2 cellular contexts compared by ENCODE assay signal in the genomic region with DNA sequence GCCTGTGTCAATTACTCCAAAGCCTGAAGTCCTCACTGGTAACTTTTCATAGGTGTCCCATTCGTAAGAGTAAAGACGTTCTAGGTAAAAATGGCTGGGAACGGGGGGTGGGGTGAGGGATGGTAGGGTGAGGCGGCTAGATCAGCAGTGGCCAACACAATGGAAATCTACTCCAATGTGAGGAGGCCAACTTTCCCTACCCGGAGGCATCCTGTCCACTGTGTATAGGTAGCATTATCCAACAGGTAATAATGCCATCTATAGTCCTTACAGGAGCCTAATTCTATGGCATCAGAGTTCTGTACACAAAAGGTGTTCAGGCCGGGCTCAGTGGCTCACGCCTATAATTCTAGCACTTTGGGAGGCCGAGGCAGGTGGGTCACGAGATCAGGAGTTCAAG.
TF ChIP-seq lines count a peak whose summit lies in the region.

No MANE protein-coding gene starts in this region.

TF ChIP-seq in HepG2, 621 proteins besides CTCF, POLR2A, EP300 and RAD21:
- TF ChIP-seq ZNF232 (CRISPR knock-in tag; IDR thresholded peaks at IDR 0.05; ENCODE audit: borderline replicate concordance) (no peak), MYNN (CRISPR knock-in tag; IDR thresholded peaks at IDR 0.05; ENCODE audit: low read depth) (no peak), FOXK1 (CRISPR knock-in tag; IDR thresholded peaks at IDR 0.05; ENCODE audit: borderline replicate concordance, low read depth) (no peak), EZH2 (conservative IDR thresholded peaks at IDR 0.05; ENCODE audit: low read depth, low read length) (no peak), NR1H2 (CRISPR knock-in tag; IDR thresholded peaks at IDR 0.05; ENCODE audit: borderline replicate concordance, low read depth) (no peak), ZNF263 (CRISPR knock-in tag; IDR thresholded peaks at IDR 0.05) (no peak), BCL6 (CRISPR knock-in tag; IDR thresholded peaks at IDR 0.05) (no peak), CHD2 (IDR thresholded peaks at IDR 0.05; ENCODE audit: low read depth, low read length) (no peak), ZFP82 (CRISPR knock-in tag; IDR thresholded peaks at IDR 0.05; ENCODE audit: borderline replicate concordance) (no peak), SCMH1 (CRISPR knock-in tag; IDR thresholded peaks at IDR 0.05; ENCODE audit: borderline replicate concordance) (no peak)
- TF ChIP-seq, protein P1, sequence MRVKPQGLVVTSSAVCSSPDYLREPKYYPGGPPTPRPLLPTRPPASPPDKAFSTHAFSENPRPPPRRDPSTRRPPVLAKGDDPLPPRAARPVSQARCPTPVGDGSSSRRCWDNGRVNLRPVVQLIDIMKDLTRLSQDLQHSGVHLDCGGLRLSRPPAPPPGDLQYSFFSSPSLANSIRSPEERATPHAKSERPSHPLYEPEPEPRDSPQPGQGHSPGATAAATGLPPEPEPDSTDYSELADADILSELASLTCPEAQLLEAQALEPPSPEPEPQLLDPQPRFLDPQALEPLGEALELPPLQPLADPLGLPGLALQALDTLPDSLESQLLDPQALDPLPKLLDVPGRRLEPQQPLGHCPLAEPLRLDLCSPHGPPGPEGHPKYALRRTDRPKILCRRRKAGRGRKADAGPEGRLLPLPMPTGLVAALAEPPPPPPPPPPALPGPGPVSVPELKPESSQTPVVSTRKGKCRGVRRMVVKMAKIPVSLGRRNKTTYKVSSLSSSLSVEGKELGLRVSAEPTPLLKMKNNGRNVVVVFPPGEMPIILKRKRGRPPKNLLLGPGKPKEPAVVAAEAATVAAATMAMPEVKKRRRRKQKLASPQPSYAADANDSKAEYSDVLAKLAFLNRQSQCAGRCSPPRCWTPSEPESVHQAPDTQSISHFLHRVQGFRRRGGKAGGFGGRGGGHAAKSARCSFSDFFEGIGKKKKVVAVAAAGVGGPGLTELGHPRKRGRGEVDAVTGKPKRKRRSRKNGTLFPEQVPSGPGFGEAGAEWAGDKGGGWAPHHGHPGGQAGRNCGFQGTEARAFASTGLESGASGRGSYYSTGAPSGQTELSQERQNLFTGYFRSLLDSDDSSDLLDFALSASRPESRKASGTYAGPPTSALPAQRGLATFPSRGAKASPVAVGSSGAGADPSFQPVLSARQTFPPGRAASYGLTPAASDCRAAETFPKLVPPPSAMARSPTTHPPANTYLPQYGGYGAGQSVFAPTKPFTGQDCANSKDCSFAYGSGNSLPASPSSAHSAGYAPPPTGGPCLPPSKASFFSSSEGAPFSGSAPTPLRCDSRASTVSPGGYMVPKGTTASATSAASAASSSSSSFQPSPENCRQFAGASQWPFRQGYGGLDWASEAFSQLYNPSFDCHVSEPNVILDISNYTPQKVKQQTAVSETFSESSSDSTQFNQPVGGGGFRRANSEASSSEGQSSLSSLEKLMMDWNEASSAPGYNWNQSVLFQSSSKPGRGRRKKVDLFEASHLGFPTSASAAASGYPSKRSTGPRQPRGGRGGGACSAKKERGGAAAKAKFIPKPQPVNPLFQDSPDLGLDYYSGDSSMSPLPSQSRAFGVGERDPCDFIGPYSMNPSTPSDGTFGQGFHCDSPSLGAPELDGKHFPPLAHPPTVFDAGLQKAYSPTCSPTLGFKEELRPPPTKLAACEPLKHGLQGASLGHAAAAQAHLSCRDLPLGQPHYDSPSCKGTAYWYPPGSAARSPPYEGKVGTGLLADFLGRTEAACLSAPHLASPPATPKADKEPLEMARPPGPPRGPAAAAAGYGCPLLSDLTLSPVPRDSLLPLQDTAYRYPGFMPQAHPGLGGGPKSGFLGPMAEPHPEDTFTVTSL (CRISPR knock-in tag; IDR thresholded peaks at IDR 0.05; ENCODE audit: borderline replicate concordance), result no peak
- TF ChIP-seq, protein P2, sequence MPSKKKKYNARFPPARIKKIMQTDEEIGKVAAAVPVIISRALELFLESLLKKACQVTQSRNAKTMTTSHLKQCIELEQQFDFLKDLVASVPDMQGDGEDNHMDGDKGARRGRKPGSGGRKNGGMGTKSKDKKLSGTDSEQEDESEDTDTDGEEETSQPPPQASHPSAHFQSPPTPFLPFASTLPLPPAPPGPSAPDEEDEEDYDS (CRISPR knock-in tag; IDR thresholded peaks at IDR 0.05), result no peak
- TF ChIP-seq, protein P3, sequence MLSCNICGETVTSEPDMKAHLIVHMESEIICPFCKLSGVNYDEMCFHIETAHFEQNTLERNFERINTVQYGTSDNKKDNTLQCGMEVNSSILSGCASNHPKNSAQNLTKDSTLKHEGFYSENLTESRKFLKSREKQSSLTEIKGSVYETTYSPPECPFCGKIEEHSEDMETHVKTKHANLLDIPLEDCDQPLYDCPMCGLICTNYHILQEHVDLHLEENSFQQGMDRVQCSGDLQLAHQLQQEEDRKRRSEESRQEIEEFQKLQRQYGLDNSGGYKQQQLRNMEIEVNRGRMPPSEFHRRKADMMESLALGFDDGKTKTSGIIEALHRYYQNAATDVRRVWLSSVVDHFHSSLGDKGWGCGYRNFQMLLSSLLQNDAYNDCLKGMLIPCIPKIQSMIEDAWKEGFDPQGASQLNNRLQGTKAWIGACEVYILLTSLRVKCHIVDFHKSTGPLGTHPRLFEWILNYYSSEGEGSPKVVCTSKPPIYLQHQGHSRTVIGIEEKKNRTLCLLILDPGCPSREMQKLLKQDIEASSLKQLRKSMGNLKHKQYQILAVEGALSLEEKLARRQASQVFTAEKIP (CRISPR knock-in tag; IDR thresholded peaks at IDR 0.05; ENCODE audit: borderline replicate concordance), result no peak

TF ChIP-seq in K562, 482 proteins besides CTCF, POLR2A, EP300 and RAD21:
- TF ChIP-seq BACH1 (tag; IDR thresholded peaks at IDR 0.05) (0 out of 2 replicates have a peak, but pooled peaks have one; percentile 4), TGIF2 (CRISPR knock-in tag; IDR thresholded peaks at IDR 0.05) (no peak)
TF ChIP-seq in K562: peak in this region for 1.
